1 cellular context compared by ENCODE assay signal in genomic region chr3:159128628-159129027, GRCh38.
TF ChIP-seq lines count a peak whose summit lies in the region.

No MANE protein-coding gene starts in this region.

TF ChIP-seq in HepG2, 621 proteins besides CTCF, POLR2A, EP300 and RAD21 (continued from another document):
- TF ChIP-seq CCAR2 (optimal IDR thresholded peaks at IDR 0.05; ENCODE audit: low read depth, low read length) (no peak), THAP8 (CRISPR knock-in tag; IDR thresholded peaks at IDR 0.05; ENCODE audit: borderline replicate concordance) (no peak), PCBP1 (IDR thresholded peaks at IDR 0.05; ENCODE audit: borderline replicate concordance, low read depth, low read length) (no peak), EZH2 (conservative IDR thresholded peaks at IDR 0.05; ENCODE audit: low read depth, low read length) (no peak), ZNF232 (CRISPR knock-in tag; IDR thresholded peaks at IDR 0.05; ENCODE audit: borderline replicate concordance) (no peak), GMEB1 (CRISPR knock-in tag; IDR thresholded peaks at IDR 0.05; ENCODE audit: borderline replicate concordance) (no peak), WIZ (CRISPR knock-in tag; IDR thresholded peaks at IDR 0.05) (no peak), SRSF4 (IDR thresholded peaks at IDR 0.05; ENCODE audit: low read depth, low read length, poor library complexity, severe bottlenecking) (no peak), UBTF (CRISPR knock-in tag; IDR thresholded peaks at IDR 0.05) (no peak), FLYWCH1 (CRISPR knock-in tag; IDR thresholded peaks at IDR 0.05) (no peak), RERE (CRISPR knock-in tag; IDR thresholded peaks at IDR 0.05; ENCODE audit: low read depth) (no peak), ZBED4 (CRISPR knock-in tag; IDR thresholded peaks at IDR 0.05; ENCODE audit: borderline replicate concordance) (no peak), ZNF510 (CRISPR knock-in tag; IDR thresholded peaks at IDR 0.05; ENCODE audit: low read depth) (no peak), TRIM24 (CRISPR knock-in tag; IDR thresholded peaks at IDR 0.05) (no peak)
